Comparison of ENCODE assay signal across 24 cellular contexts in genomic region chr6:64889144-64889543, GRCh38.
DNase-seq lines count a peak whose midpoint lies in the region; ATAC-seq, FAIRE-seq and TF ChIP-seq lines count a peak whose summit lies in the region.
"Had no signal": no experiment of that assay in that cellular context is flagged by ENCODE, and none has a peak within 500 bp of the region (broad histone marks: within the 10 kb centered on the region; RNA-seq: fewer than 3 reads in every experiment).

No MANE protein-coding gene starts in this region.

- no peak overlapping the region for H3K9ac ChIP-seq in K562 (ENCODE audit: insufficient read depth in 1 of 2, low read depth in 2 of 2, low read length in 2 of 2)
- H3K9ac ChIP-seq: BLaER1 had no signal

- no peak overlapping the region for H3K4me2 ChIP-seq in GM23338
- H3K4me2 ChIP-seq in K562 (ENCODE audit: insufficient read depth, low read length) = no peak overlapping the region
- H3K4me2 ChIP-seq: BLaER1 had no signal

- H3K9me1 ChIP-seq in K562 (ENCODE audit: control insufficient read depth, insufficient read depth, low read length) = no peaks in the 10 kb centered on the region

- DNase-seq in GM23338 (ENCODE audit: low spot score) (no peak), K562 (ENCODE audit: extremely low read depth in 1 of 4, low spot score in 3 of 4) (no peak), small intestine (no peak), DMS114 treated with DMSO at 0.1 percent for 48 hours (lab: John Stamatoyannopoulos, UW; ENCODE audit: unreplicated experiment) (no peak)
- DNase-seq: 8988T; ACHN; BE2C; C1 segment of cervical spinal cord; CD4-positive, alpha-beta memory T cell; CD4-positive, CD25-positive, alpha-beta regulatory T cell; CD8-positive, alpha-beta memory T cell; COR-L47; DMS 273 treated with DMSO at 0.1 percent for 48 hours; DMS79 treated with DMSO at 0.1 percent for 48 hours; GDM1 had no signal

- H3K4me3 ChIP-seq in GM23338 = no peak overlapping the region
- no peak overlapping the region for H3K4me3 ChIP-seq in K562
- H3K4me3 ChIP-seq in small intestine (ENCODE audit: low read depth in 1 of 2, low read length in 2 of 2) = no peak overlapping the region
- H3K4me3 ChIP-seq: BLaER1, GM12878 had no signal

- no peaks in the 10 kb centered on the region for H3K27me3 Mint-ChIP-seq in GM23338 (ENCODE audit: insufficient read depth, low read depth, poor library complexity)
- H3K27me3 Mint-ChIP-seq: CD4-positive, alpha-beta memory T cell; CD4-positive, CD25-positive, alpha-beta regulatory T cell; CD8-positive, alpha-beta memory T cell had no signal

- no peak overlapping the region for H2AFZ ChIP-seq in GM23338
- H2AFZ ChIP-seq in K562 (ENCODE audit: low read depth, low read length) = no peak overlapping the region

- H3K27ac ChIP-seq in GM23338 (ENCODE audit: low read depth) (peak overlapping the region; percentile 34; the same call in 1 of the 2 replicates), K562 (ENCODE audit: extremely low read depth, low read depth, low read length) (no peak overlapping the region), small intestine (ENCODE audit: low read depth in 1 of 2, low read length in 1 of 2) (no peak overlapping the region)
- H3K27ac ChIP-seq: BLaER1 had no signal

- in situ Hi-C loops in K562 (cut with MboI) = no loop called here

- TF ChIP-seq EP300 in K562 (IDR thresholded peaks at IDR 0.05; ENCODE audit: low read length) = no peak

- BruUV-seq in K562 (replicated peaks; lab: Mats Ljungman, UMichigan) = no TSS peak

- H3F3A ChIP-seq in GM23338 (replicated peaks; ENCODE audit: low read depth) = no peaks in the 10 kb centered on the region

- H3K27me3 ChIP-seq in GM23338 (ENCODE audit: insufficient read depth) (no peaks in the 10 kb centered on the region), K562 (ENCODE audit: control insufficient read depth in 2 of 2, insufficient read depth in 2 of 2, low read length in 2 of 2) (no peaks in the 10 kb centered on the region), small intestine (ENCODE audit: control insufficient read depth in 2 of 2, insufficient read depth in 2 of 2, low read length in 2 of 2) (no peaks in the 10 kb centered on the region)
- H3K27me3 ChIP-seq: BE2C, BLaER1 had no signal

- H3K36me3 ChIP-seq in GM23338 (ENCODE audit: insufficient read depth) (no peaks in the 10 kb centered on the region), K562 (ENCODE audit: control insufficient read depth, insufficient read depth, low read length) (no peaks in the 10 kb centered on the region), small intestine (ENCODE audit: control insufficient read depth in 2 of 2, insufficient read depth in 2 of 2, low read length in 2 of 2) (no peaks in the 10 kb centered on the region)
- H3K36me3 ChIP-seq: BE2C, BLaER1 had no signal

- no peak for TF ChIP-seq RAD21 in K562 (CRISPR knock-in tag; conservative IDR thresholded peaks at IDR 0.05 in 1 of 2, IDR thresholded peaks at IDR 0.05 in 1 of 2)

- H3K4me3 Mint-ChIP-seq in GM23338 = no peak overlapping the region
- H3K4me3 Mint-ChIP-seq: CD14-positive monocyte; CD4-positive, alpha-beta memory T cell; CD4-positive, CD25-positive, alpha-beta regulatory T cell; CD8-positive, alpha-beta memory T cell had no signal

- no peaks in the 10 kb centered on the region for H4K20me1 ChIP-seq in GM23338 (replicated peaks; ENCODE audit: insufficient read depth)
- H4K20me1 ChIP-seq in K562 (replicated peaks; ENCODE audit: control insufficient read depth, insufficient read depth, low read length) = no peaks in the 10 kb centered on the region
- H4K20me1 ChIP-seq: BLaER1 had no signal

- intact Hi-C loops in K562 (cut with micrococcal nuclease) = no loop called here

- no peaks in the 10 kb centered on the region for H3K79me2 ChIP-seq in GM23338 (replicated peaks; ENCODE audit: insufficient read depth)
- H3K79me2 ChIP-seq in K562 (ENCODE audit: control insufficient read depth, insufficient read depth, low read length) = no peaks in the 10 kb centered on the region

- TF ChIP-seq CTCF in GM23338 (conservative IDR thresholded peaks at IDR 0.05; ENCODE audit: low read depth in 2 of 2) (no peak), K562 (IDR thresholded peaks at IDR 0.05 in 2 of 3, conservative IDR thresholded peaks at IDR 0.05 in 1 of 3; ENCODE audit: insufficient read depth in 2 of 3, low read depth in 1 of 3, low read length in 3 of 3) (no peak)

- CTCF ChIA-PET in K562 (lab: Yijun Ruan, JAX; ENCODE audit: low intra/inter-chr PET ratio) = no interaction called here

- peak overlapping the region; percentile 89; the same call in 1 of the 2 replicates for H3K27ac Mint-ChIP-seq in GM23338
- H3K27ac Mint-ChIP-seq: CD14-positive monocyte; CD4-positive, alpha-beta memory T cell; CD4-positive, CD25-positive, alpha-beta regulatory T cell; CD8-positive, alpha-beta memory T cell had no signal

- H3K36me3 Mint-ChIP-seq in GM23338 (ENCODE audit: low read depth) = no peaks in the 10 kb centered on the region; the same call in 2 of the 3 replicates
- H3K36me3 Mint-ChIP-seq: CD14-positive monocyte; CD4-positive, alpha-beta memory T cell; CD4-positive, CD25-positive, alpha-beta regulatory T cell; CD8-positive, alpha-beta memory T cell had no signal

- peaks cover 35% of the 10 kb centered on the region for H3K4me1 ChIP-seq in GM23338 (ENCODE audit: insufficient read depth)
- no peaks in the 10 kb centered on the region for H3K4me1 ChIP-seq in K562 (replicated peaks in 1 of 2; ENCODE audit: control insufficient read depth in 2 of 2, insufficient read depth in 2 of 2, low read length in 2 of 2)
- no peaks in the 10 kb centered on the region for H3K4me1 ChIP-seq in small intestine (ENCODE audit: control insufficient read depth in 2 of 2, insufficient read depth in 1 of 2, low read depth in 1 of 2, low read length in 1 of 2)
- H3K4me1 ChIP-seq: BE2C, BLaER1 had no signal

- WGBS in K562 (ENCODE audit: insufficient coverage, low coverage, missing lambda C conversion rate) = 0% methylated on average over 3 of the region's 3 CpGs
- WGBS in small intestine, 3 donors = 71 to 93% (median 79%) methylated on average over 3 of the region's 3 CpGs

- FAIRE-seq in G401.6 (lab: Jason Lieb, UNC) (peak; percentile 11), K562 (lab: Jason Lieb, UNC) (no peak), small intestine (lab: Jason Lieb, UNC) (peak; percentile 41)
- FAIRE-seq: GM12878, GM12892, GM18507, GM19239 had no signal

- ATAC-seq in GM23338 (no peak), K562 (no peak), HG03108 (IDR thresholded peaks at IDR 0.05; ENCODE audit: unreplicated experiment) (no peak), GM19023 (IDR thresholded peaks at IDR 0.05; ENCODE audit: unreplicated experiment) (no peak)
- ATAC-seq: GM12878 had no signal

- TF ChIP-seq POLR2A in K562 (conservative IDR thresholded peaks at IDR 0.05) = no peak

- no peaks in the 10 kb centered on the region for H3K9me3 Mint-ChIP-seq in GM23338

- H3K9me2 ChIP-seq in GM23338 (ENCODE audit: insufficient read depth) = no peaks in the 10 kb centered on the region

- POLR2A ChIA-PET in K562 (lab: Yijun Ruan, JAX) = no interaction called here

- peaks cover 42% of the 10 kb centered on the region for H3K4me1 Mint-ChIP-seq in GM23338
- H3K4me1 Mint-ChIP-seq: CD14-positive monocyte; CD4-positive, alpha-beta memory T cell; CD4-positive, CD25-positive, alpha-beta regulatory T cell; CD8-positive, alpha-beta memory T cell had no signal

- H3K9me3 ChIP-seq in K562 (replicated peaks; ENCODE audit: control insufficient read depth, insufficient read depth, low read depth, low read length) (no peaks in the 10 kb centered on the region), small intestine (ENCODE audit: control insufficient read depth, low read depth) (no peaks in the 10 kb centered on the region)
- H3K9me3 ChIP-seq: BE2C, BLaER1 had no signal

TF ChIP-seq in GM23338, 12 proteins besides CTCF, POLR2A, EP300 and RAD21 (continues in another document):
- TF ChIP-seq ETS1 (IDR thresholded peaks at IDR 0.05) (no peak), ZNF114 (CRISPR knock-in tag; IDR thresholded peaks at IDR 0.05) (no peak), POLR2AphosphoS5 (IDR thresholded peaks at IDR 0.05; ENCODE audit: low read depth) (no peak), STAT1 (IDR thresholded peaks at IDR 0.05; ENCODE audit: unreplicated experiment) (no peak)

TF ChIP-seq in K562, 482 proteins besides CTCF, POLR2A, EP300 and RAD21:
- TF ChIP-seq CHD2 (IDR thresholded peaks at IDR 0.05; ENCODE audit: low read depth, low read length) = no peak
- TF ChIP-seq ZNF316 (IDR thresholded peaks at IDR 0.05) = peak; percentile 64; the same call in 1 of the 2 replicates
- 0 out of 2 replicates have a peak, but pooled peaks have one; percentile 5 for TF ChIP-seq MAFG (tag; conservative IDR thresholded peaks at IDR 0.05)
